13 cellular contexts compared by ENCODE assay signal in the genomic region with DNA sequence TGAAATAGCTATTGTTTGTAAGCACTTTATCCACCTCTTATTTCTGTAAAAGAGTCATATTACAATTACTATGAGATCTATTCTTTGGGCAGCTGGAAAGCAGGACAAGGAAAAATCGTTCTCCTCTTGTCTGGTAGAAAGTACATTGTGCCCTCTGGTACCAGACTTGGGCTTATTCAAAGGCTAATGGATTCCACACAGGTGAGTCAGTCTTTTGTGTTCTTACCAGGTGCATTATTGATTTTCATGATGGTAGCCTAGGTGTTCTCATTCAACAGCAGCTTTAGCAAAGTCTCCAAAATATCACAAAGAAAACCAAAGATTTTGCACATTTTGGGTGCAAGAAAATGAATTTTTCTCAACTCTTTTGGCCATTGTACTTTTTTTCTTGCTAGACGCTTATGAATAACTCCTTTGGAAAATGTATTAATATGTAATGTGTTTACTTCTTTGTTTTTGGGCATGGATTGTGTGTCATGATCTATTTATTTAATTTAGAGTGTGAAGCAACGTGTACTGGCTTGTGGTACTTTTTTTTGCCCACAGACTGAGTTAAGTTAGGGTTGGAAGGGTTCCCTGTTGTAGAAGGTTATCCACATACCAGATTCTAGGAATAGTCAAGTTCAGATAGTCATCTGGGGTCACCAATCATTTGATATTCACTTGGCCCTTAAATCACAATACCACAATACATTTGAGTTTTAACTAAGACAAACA. TPM values are rescaled to one million over a fixed set of nuclear protein-coding genes. Genes with fewer than 3 reads are reported as not detected.
DNase-seq lines count a peak whose midpoint lies in the region; ATAC-seq and TF ChIP-seq lines count a peak whose summit lies in the region.
"Had no signal": no experiment of that assay in that cellular context is flagged by ENCODE, and none has a peak within 500 bp of the region (broad histone marks: within the 10 kb centered on the region; RNA-seq: fewer than 3 reads in every experiment).

No MANE protein-coding gene starts in this region.

- no peak overlapping the region for H3K9ac ChIP-seq in adipocyte (ENCODE audit: low read length)

- H3K9me3 ChIP-seq in HEK293 (ENCODE audit: control insufficient read depth, insufficient read depth, low read depth, low read length) (no peaks in the 10 kb centered on the region), adipocyte (ENCODE audit: control insufficient read depth, low read length) (no peaks in the 10 kb centered on the region), right cardiac atrium (ENCODE audit: control insufficient read depth, low read length) (no peaks in the 10 kb centered on the region)

- POLR2A ChIA-PET in HEK293 (lab: Yijun Ruan, JAX): no interaction called here

- H3K27me3 ChIP-seq in adipocyte (replicated peaks; ENCODE audit: control insufficient read depth, insufficient read depth, low read length) (no peaks in the 10 kb centered on the region), right cardiac atrium (ENCODE audit: control insufficient read depth, insufficient read depth) (no peaks in the 10 kb centered on the region)

- 83% methylated on average over 3 of the region's 3 CpGs for WGBS in right cardiac atrium

- no peak overlapping the region for H3K4me3 ChIP-seq in HEK293 (ENCODE audit: low read depth, low read length)
- H3K4me3 ChIP-seq in adipocyte (ENCODE audit: low read length): peak overlapping the region; percentile 5
- H3K4me3 ChIP-seq in right cardiac atrium (ENCODE audit: low read length): no peak overlapping the region

- ATAC-seq in GM18502 (IDR thresholded peaks at IDR 0.05; ENCODE audit: poor library complexity, unreplicated experiment) (no peak), right cardiac atrium (no peak)
- ATAC-seq: stimulated activated naive CD8-positive, alpha-beta T cell treated with anti-CD3 and anti-CD28 coated beads, Interleukin-15, Interleukin-2, amounts not matched to agents 100 U/mL and 50 U/mL, for 24 hours had no signal

- H3K27ac ChIP-seq in HEK293 (ENCODE audit: extremely low read depth, low read depth, low read length) (no peak overlapping the region), right cardiac atrium (ENCODE audit: low read length) (no peak overlapping the region)
- H3K27ac ChIP-seq: C4-2B had no signal

- DNase-seq in NCI-H187 treated with DMSO at 0.1 percent for 48 hours (lab: John Stamatoyannopoulos, UW): peak; percentile 76
- peak; percentile 19 for DNase-seq in adipocyte (ENCODE audit: low read depth)
- peak; percentile 47 for DNase-seq in mucosa of gallbladder (ENCODE audit: low spot score)
- DNase-seq in right cardiac atrium: no peak
- DNase-seq in GOT3 (lab: John Stamatoyannopoulos, UW): no peak
- no peak for DNase-seq in T-helper 2 cell
- DNase-seq: activated CD8-positive, alpha-beta memory T cell treated with anti-CD3 and anti-CD28 coated beads, Interleukin-2, amount 50 U/mL, for 4 hours; occipital lobe; stimulated activated CD4-positive, alpha-beta T cell treated with anti-CD3 and anti-CD28 coated beads, Interleukin-2, amount 100 ng/mL, for 24 hours; stimulated activated naive CD8-positive, alpha-beta T cell treated with anti-CD3 and anti-CD28 coated beads, Interleukin-15, Interleukin-2, amounts not matched to agents 100 U/mL and 50 U/mL, for 24 hours had no signal

- H3K4me1 ChIP-seq in HEK293 (ENCODE audit: control insufficient read depth, insufficient read depth, low read length) (peaks cover 23% of the 10 kb centered on the region), adipocyte (ENCODE audit: control insufficient read depth, insufficient read depth, low read length) (peaks cover 56% of the 10 kb centered on the region), right cardiac atrium (ENCODE audit: control insufficient read depth, insufficient read depth, low read length) (no peaks in the 10 kb centered on the region)

- TF ChIP-seq CTCF in HEK293 (tag by site-specific recombination; IDR thresholded peaks at IDR 0.05): no peak

- intact Hi-C loops in right cardiac atrium (cut with DNase I): no loop called here

- no peaks in the 10 kb centered on the region for H3K36me3 ChIP-seq in HEK293 (ENCODE audit: control insufficient read depth in 2 of 2, insufficient read depth in 1 of 2, low read length in 2 of 2)
- no peaks in the 10 kb centered on the region for H3K36me3 ChIP-seq in adipocyte (ENCODE audit: control insufficient read depth, insufficient read depth, low read length, severe bottlenecking)

- CTCF ChIA-PET in HEK293 (lab: Yijun Ruan, JAX): no interaction called here

TF ChIP-seq in HEK293, 187 proteins besides CTCF, POLR2A, EP300 and RAD21:
- TF ChIP-seq MEIS1 (CRISPR knock-in tag; IDR thresholded peaks at IDR 0.05; ENCODE audit: borderline replicate concordance) (no peak), ZNF701 (tag by site-specific recombination; IDR thresholded peaks at IDR 0.05) (no peak), ZNF529 (tag by site-specific recombination; IDR thresholded peaks at IDR 0.05; ENCODE audit: insufficient replicate concordance) (no peak), ZNF23 (tag by site-specific recombination; IDR thresholded peaks at IDR 0.05; ENCODE audit: borderline replicate concordance) (no peak)
- TF ChIP-seq, protein P1, sequence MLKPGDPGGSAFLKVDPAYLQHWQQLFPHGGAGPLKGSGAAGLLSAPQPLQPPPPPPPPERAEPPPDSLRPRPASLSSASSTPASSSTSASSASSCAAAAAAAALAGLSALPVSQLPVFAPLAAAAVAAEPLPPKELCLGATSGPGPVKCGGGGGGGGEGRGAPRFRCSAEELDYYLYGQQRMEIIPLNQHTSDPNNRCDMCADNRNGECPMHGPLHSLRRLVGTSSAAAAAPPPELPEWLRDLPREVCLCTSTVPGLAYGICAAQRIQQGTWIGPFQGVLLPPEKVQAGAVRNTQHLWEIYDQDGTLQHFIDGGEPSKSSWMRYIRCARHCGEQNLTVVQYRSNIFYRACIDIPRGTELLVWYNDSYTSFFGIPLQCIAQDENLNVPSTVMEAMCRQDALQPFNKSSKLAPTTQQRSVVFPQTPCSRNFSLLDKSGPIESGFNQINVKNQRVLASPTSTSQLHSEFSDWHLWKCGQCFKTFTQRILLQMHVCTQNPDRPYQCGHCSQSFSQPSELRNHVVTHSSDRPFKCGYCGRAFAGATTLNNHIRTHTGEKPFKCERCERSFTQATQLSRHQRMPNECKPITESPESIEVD (tag by site-specific recombination; IDR thresholded peaks at IDR 0.05): 0 out of 2 replicates have a peak, but pooled peaks have one; percentile 26
- TF ChIP-seq, protein P2, sequence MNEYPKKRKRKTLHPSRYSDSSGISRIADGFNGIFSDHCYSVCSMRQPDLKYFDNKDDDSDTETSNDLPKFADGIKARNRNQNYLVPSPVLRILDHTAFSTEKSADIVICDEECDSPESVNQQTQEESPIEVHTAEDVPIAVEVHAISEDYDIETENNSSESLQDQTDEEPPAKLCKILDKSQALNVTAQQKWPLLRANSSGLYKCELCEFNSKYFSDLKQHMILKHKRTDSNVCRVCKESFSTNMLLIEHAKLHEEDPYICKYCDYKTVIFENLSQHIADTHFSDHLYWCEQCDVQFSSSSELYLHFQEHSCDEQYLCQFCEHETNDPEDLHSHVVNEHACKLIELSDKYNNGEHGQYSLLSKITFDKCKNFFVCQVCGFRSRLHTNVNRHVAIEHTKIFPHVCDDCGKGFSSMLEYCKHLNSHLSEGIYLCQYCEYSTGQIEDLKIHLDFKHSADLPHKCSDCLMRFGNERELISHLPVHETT (tag by site-specific recombination; IDR thresholded peaks at IDR 0.05): no peak
- TF ChIP-seq, protein P3, sequence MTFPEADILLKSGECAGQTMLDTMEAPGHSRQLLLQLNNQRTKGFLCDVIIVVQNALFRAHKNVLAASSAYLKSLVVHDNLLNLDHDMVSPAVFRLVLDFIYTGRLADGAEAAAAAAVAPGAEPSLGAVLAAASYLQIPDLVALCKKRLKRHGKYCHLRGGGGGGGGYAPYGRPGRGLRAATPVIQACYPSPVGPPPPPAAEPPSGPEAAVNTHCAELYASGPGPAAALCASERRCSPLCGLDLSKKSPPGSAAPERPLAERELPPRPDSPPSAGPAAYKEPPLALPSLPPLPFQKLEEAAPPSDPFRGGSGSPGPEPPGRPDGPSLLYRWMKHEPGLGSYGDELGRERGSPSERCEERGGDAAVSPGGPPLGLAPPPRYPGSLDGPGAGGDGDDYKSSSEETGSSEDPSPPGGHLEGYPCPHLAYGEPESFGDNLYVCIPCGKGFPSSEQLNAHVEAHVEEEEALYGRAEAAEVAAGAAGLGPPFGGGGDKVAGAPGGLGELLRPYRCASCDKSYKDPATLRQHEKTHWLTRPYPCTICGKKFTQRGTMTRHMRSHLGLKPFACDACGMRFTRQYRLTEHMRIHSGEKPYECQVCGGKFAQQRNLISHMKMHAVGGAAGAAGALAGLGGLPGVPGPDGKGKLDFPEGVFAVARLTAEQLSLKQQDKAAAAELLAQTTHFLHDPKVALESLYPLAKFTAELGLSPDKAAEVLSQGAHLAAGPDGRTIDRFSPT (tag by site-specific recombination; IDR thresholded peaks at IDR 0.05): no peak

RNA-seq across cellular contexts. Expression of a gene that starts 26.2 kb away (rescaled TPM):
- 26.1 TPM for total RNA-seq in mucosa of gallbladder
- total RNA-seq in right cardiac atrium: 10 to 100 TPM; 25.9 to 29.3 (median 29.0) TPM
- polyA plus RNA-seq in right cardiac atrium: 27.8 TPM

RNA-seq across cellular contexts. Expression of a gene that starts 36.7 kb away (rescaled TPM):
- 2.5 TPM for total RNA-seq in mucosa of gallbladder
- 1 to 10 TPM; 2.1 to 4.1 (median 3.4) TPM for total RNA-seq in right cardiac atrium
- polyA plus RNA-seq in right cardiac atrium: 1.1 TPM

Comparison
In these comparisons a context has a peak if more than half of its experiments do, and no peak if none do; other contexts are left out.
1. DNase-seq: peak in NCI-H187 treated with DMSO at 0.1 percent for 48 hours (single experiment), adipocyte (single experiment) and mucosa of gallbladder (single experiment); none in right cardiac atrium (0 of 3), GOT3 (single experiment) and T-helper 2 cell (0 of 5).